ENCODE assay signal across 8 cellular contexts in the genomic region with DNA sequence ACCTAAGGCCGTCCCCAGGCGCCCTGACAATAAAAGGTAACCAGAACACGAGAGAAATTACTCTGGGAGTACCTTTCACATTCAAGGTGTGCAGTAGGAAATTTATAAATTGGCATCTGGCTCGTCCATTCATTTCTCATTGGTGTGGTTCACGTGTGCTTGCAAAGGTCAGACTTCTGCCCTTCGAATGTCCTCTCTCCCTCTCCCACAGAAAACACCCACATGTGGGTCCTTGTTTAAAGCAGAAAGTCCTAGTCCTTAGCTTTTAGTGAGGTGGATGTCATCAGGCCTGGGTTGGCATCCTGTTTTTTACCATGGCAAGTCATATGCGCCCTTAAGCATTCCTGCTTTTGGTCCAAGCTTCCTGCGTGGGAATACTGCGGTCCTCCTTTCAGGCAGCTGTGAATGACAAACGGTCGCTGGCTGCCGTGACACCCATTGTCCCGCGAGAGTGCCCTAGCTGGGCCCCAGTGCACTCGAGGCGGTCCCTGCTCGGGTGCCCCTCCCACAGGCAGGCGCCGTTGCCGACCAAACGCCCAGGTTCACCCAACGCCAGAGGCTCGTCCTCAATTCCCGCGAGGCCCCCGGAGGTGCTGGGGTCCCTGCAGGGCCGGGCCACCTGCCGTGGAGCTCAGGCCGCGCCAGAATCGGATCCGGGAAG. TPM values are rescaled to one million over a fixed set of nuclear protein-coding genes. Genes with fewer than 3 reads are reported as not detected.
DNase-seq lines count a peak whose midpoint lies in the region; ATAC-seq lines count a peak whose summit lies in the region.

A gene (plus strand): TSS at position 531 of the 661 bp plus-strand sequence. CDS start 140 bp downstream, outside the sequence.

- DNase-seq in DMS153 (lab: John Stamatoyannopoulos, UW), result peak; percentile 87
- peak; percentile 91 for DNase-seq in HuH-7 (ENCODE audit: low spot score)
- peak; percentile 91 for DNase-seq in OCI-M1 (lab: John Stamatoyannopoulos, UW)
- peak; percentile 86 for DNase-seq in activated T-cell treated with anti-CD3 and anti-CD28 coated beads, Interleukin-2, amount 50 U/mL, for 24 hours
- DNase-seq in myocyte (ENCODE audit: low read depth), result peak; percentile 95

- H3K9me3 Mint-ChIP-seq in activated T-cell treated with anti-CD3 and anti-CD28 coated beads, Interleukin-2, amount 50 U/mL, for 24 hours, result peaks cover 4% of the 10 kb centered on the region
- H3K9me3 Mint-ChIP-seq in stimulated activated memory B cell treated with anti-CD40 and anti-IgM and Interleukin-4, amounts not matched to agents 10 μg/mL and 1 μg/mL and 100 μg/mL, for 72 hours, result no peaks in the 10 kb centered on the region

- peak within 1 kb of the TSS; percentile 87 for H3K4me3 Mint-ChIP-seq in activated T-cell treated with anti-CD3 and anti-CD28 coated beads, Interleukin-2, amount 50 U/mL, for 24 hours
- peak within 1 kb of the TSS; percentile 97 for H3K4me3 Mint-ChIP-seq in stimulated activated memory B cell treated with anti-CD40 and anti-IgM and Interleukin-4, amounts not matched to agents 10 μg/mL and 1 μg/mL and 100 μg/mL, for 72 hours

- peaks cover 42% of the 10 kb centered on the region for H3K36me3 Mint-ChIP-seq in activated T-cell treated with anti-CD3 and anti-CD28 coated beads, Interleukin-2, amount 50 U/mL, for 24 hours (ENCODE audit: low read depth)
- H3K36me3 Mint-ChIP-seq in stimulated activated memory B cell treated with anti-CD40 and anti-IgM and Interleukin-4, amounts not matched to agents 10 μg/mL and 1 μg/mL and 100 μg/mL, for 72 hours, result peaks cover 25% of the 10 kb centered on the region

- ATAC-seq in GM21526 (IDR thresholded peaks at IDR 0.05; ENCODE audit: low FRiP score, unreplicated experiment) (peak; percentile 88), esophagus mucosa (peak; percentile 90)
- peak; percentile 96 for ATAC-seq in stimulated activated memory B cell treated with anti-CD40 and anti-IgM and Interleukin-4, amounts not matched to agents 10 μg/mL and 1 μg/mL and 100 μg/mL, for 72 hours

- H3K4me1 Mint-ChIP-seq in activated T-cell treated with anti-CD3 and anti-CD28 coated beads, Interleukin-2, amount 50 U/mL, for 24 hours (ENCODE audit: low read depth), result peaks cover 57% of the 10 kb centered on the region
- H3K4me1 Mint-ChIP-seq in stimulated activated memory B cell treated with anti-CD40 and anti-IgM and Interleukin-4, amounts not matched to agents 10 μg/mL and 1 μg/mL and 100 μg/mL, for 72 hours, result peaks cover 49% of the 10 kb centered on the region

- peak within 1 kb of the TSS; percentile 89 for H3K27ac Mint-ChIP-seq in activated T-cell treated with anti-CD3 and anti-CD28 coated beads, Interleukin-2, amount 50 U/mL, for 24 hours
- H3K27ac Mint-ChIP-seq in stimulated activated memory B cell treated with anti-CD40 and anti-IgM and Interleukin-4, amounts not matched to agents 10 μg/mL and 1 μg/mL and 100 μg/mL, for 72 hours, result peak within 1 kb of the TSS; percentile 95

- H3K27me3 Mint-ChIP-seq in activated T-cell treated with anti-CD3 and anti-CD28 coated beads, Interleukin-2, amount 50 U/mL, for 24 hours, result no peaks in the 10 kb centered on the region
- no peaks in the 10 kb centered on the region for H3K27me3 Mint-ChIP-seq in stimulated activated memory B cell treated with anti-CD40 and anti-IgM and Interleukin-4, amounts not matched to agents 10 μg/mL and 1 μg/mL and 100 μg/mL, for 72 hours

RNA-seq across cellular contexts. Expression of the gene that starts here (rescaled TPM):
- total RNA-seq in esophagus mucosa, result 13.4 TPM
- total RNA-seq in myocyte, result 21.1 and 27.5 TPM in 2 replicates
- polyA plus RNA-seq in myocyte (2012), result 10.8 TPM

Comparison
In these comparisons a context has a peak if more than half of its experiments do, and no peak if none do; other contexts are left out.
1. Peak in every context shown above with its lines: DNase-seq and ATAC-seq.